ENCODE assay signal across 7 cellular contexts in genomic region chr13:50080158-50080855, GRCh38.
A peak's percentile ranks its signal among the peaks of the same experiment; 100 is the strongest.
DNase-seq lines count a peak whose midpoint lies in the region; ATAC-seq and TF ChIP-seq lines count a peak whose summit lies in the region.

No MANE protein-coding gene starts in this region.

- peaks cover 0 to 12% of the 10 kb centered on the region in 2 donors for H3K27me3 ChIP-seq in naive thymus-derived CD4-positive, alpha-beta T cell (ENCODE audit: control insufficient read depth in 2 of 2, insufficient read depth in 2 of 2, low read length in 2 of 2)
- H3K27me3 ChIP-seq in upper lobe of left lung = no peaks in the 10 kb centered on the region

- peaks cover 4 to 21% (median 7%) of the 10 kb centered on the region in 5 donors for H3K27me3 Mint-ChIP-seq in naive thymus-derived CD4-positive, alpha-beta T cell

- TF ChIP-seq EP300 in upper lobe of left lung (IDR thresholded peaks at IDR 0.05) = no peak

- H3K27ac Mint-ChIP-seq in naive thymus-derived CD4-positive, alpha-beta T cell = peak overlapping the region; percentile 70 to 99 (median 90)

- 1 to 3% methylated on average over 31 of the region's 31 CpGs for whole genome bisulfite sequencing in upper lobe of left lung, 2 donors

- peaks cover 0 to 5% (median 0%) of the 10 kb centered on the region in 3 experiments for H3K36me3 ChIP-seq in naive thymus-derived CD4-positive, alpha-beta T cell (ENCODE audit: control insufficient read depth in 2 of 3, insufficient read depth in 3 of 3, low read length in 3 of 3)
- no peaks in the 10 kb centered on the region for H3K36me3 ChIP-seq in upper lobe of left lung

- no peak for TF ChIP-seq POLR2A in upper lobe of left lung (IDR thresholded peaks at IDR 0.05)

- POLR2A ChIA-PET in naive thymus-derived CD4-positive, alpha-beta T cell (lab: Charles Lee) = interaction anchor here (0.5 to 17.0 kb wide), 13 partner anchors 22 to 832 kb away, joined by 3 to 363 read pairs (median 3); partner anchors contain the start of genes SPRYD7 and TRIM13

- no peak for TF ChIP-seq CTCF in upper lobe of left lung (IDR thresholded peaks at IDR 0.05)

- H3K4me3 Mint-ChIP-seq in naive thymus-derived CD4-positive, alpha-beta T cell = peak overlapping the region; percentile 91 to 100 (median 96)

- ATAC-seq in naive thymus-derived CD4-positive, alpha-beta T cell = peak; percentile 16
- ATAC-seq in upper lobe of left lung (ENCODE audit: low FRiP score in 2 of 2) = no peak
- no peak for ATAC-seq in GM21786 (IDR thresholded peaks at IDR 0.05; ENCODE audit: unreplicated experiment)

- peak overlapping the region; percentile 78 for H3K27ac ChIP-seq in epithelial cell of prostate
- H3K27ac ChIP-seq in naive thymus-derived CD4-positive, alpha-beta T cell (ENCODE audit: low read depth, low read length) = peak overlapping the region; percentile 86
- H3K27ac ChIP-seq in upper lobe of left lung = peak overlapping the region; percentile 71 to 96 (median 82)

- H3K4me1 ChIP-seq in naive thymus-derived CD4-positive, alpha-beta T cell (ENCODE audit: control insufficient read depth in 2 of 2, insufficient read depth in 2 of 2, low read length in 2 of 2) = peaks cover 17% of the 10 kb centered on the region in 2 donors
- peaks cover 19 to 41% (median 33%) of the 10 kb centered on the region in 4 donors for H3K4me1 ChIP-seq in upper lobe of left lung

- H3K9me3 Mint-ChIP-seq in naive thymus-derived CD4-positive, alpha-beta T cell = peaks cover 0 to 20% (median 0%) of the 10 kb centered on the region in 11 donors

- H3K4me3 ChIP-seq in naive thymus-derived CD4-positive, alpha-beta T cell (ENCODE audit: low read length) = peak overlapping the region; percentile 63
- peak overlapping the region; percentile 70 to 91 (median 82) for H3K4me3 ChIP-seq in upper lobe of left lung

- peaks cover 13 to 70% (median 49%) of the 10 kb centered on the region in 7 donors for H3K4me1 Mint-ChIP-seq in naive thymus-derived CD4-positive, alpha-beta T cell

- CTCF ChIA-PET in naive thymus-derived CD4-positive, alpha-beta T cell (lab: Charles Lee) = interaction anchor here (0.6 to 8.3 kb wide), 6 partner anchors 45 to 832 kb away, joined by 3 to 71 read pairs (median 6); partner anchors contain the start of gene TRIM13

- intact Hi-C loops in naive thymus-derived CD4-positive, alpha-beta T cell (cut with micrococcal nuclease) = loop anchor here (1.0 to 10.0 kb wide), 8 partner anchors 8 to 1722 kb away; partner anchors contain the start of genes CAB39L (in 2 of the 2), SETDB2 (in 2 of the 2), WDFY2 (in 2 of the 2) and DHRS12 (in 1 of the 2)

- H3K36me3 Mint-ChIP-seq in naive thymus-derived CD4-positive, alpha-beta T cell = peaks cover 0 to 20% (median 0%) of the 10 kb centered on the region in 5 donors

- DNase-seq in GM03348 (ENCODE audit: low spot score) (peak; percentile 14), NCI-H1092 treated with DMSO at 0.1 percent for 48 hours (lab: John Stamatoyannopoulos, UW) (peak; percentile 41), epithelial cell of prostate (ENCODE audit: low read depth, low spot score) (no peak), upper lobe of left lung (no peak)
- peak; percentile 11 to 26 for DNase-seq in activated CD4-positive, alpha-beta T cell treated with anti-CD3 and anti-CD28 coated beads, Interleukin-2, amount 50 U/mL, for 4 hours
- DNase-seq in naive thymus-derived CD4-positive, alpha-beta T cell = peak in 8 of 9 donors; percentile 19 to 62 (median 50)

- no peaks in the 10 kb centered on the region for H3K9me3 ChIP-seq in naive thymus-derived CD4-positive, alpha-beta T cell (ENCODE audit: control insufficient read depth in 2 of 3, low read length in 3 of 3)
- no peaks in the 10 kb centered on the region for H3K9me3 ChIP-seq in upper lobe of left lung

Comparison
In these comparisons a context has a peak if more than half of its experiments do, and no peak if none do; other contexts are left out.
1. DNase-seq: peak in GM03348 (single experiment), NCI-H1092 treated with DMSO at 0.1 percent for 48 hours (single experiment), activated CD4-positive, alpha-beta T cell treated with anti-CD3 and anti-CD28 coated beads, Interleukin-2, amount 50 U/mL, for 4 hours (2 of 2) and naive thymus-derived CD4-positive, alpha-beta T cell (8 of 9); none in epithelial cell of prostate (single experiment) and upper lobe of left lung (0 of 2).
2. Peak in every context shown above with its lines, with median percentiles within 50 percentile points of each other: H3K27ac ChIP-seq.